2 cellular contexts compared by ENCODE assay signal in genomic region chrX:143873343-143873742, GRCh38.
TF ChIP-seq lines count a peak whose summit lies in the region.

No MANE protein-coding gene starts in this region.

TF ChIP-seq in HepG2, 621 proteins besides CTCF, POLR2A, EP300 and RAD21:
- no peak for TF ChIP-seq ZNF460 (CRISPR knock-in tag; IDR thresholded peaks at IDR 0.05; ENCODE audit: borderline replicate concordance)
- TF ChIP-seq ZNF496 (CRISPR knock-in tag; IDR thresholded peaks at IDR 0.05; ENCODE audit: insufficient replicate concordance), result no peak
- TF ChIP-seq SAP130 (CRISPR knock-in tag; IDR thresholded peaks at IDR 0.05; ENCODE audit: low read depth), result no peak
- no peak for TF ChIP-seq ZNF337 (CRISPR knock-in tag; IDR thresholded peaks at IDR 0.05; ENCODE audit: borderline replicate concordance, low read depth)
- no peak for TF ChIP-seq YY1 (IDR thresholded peaks at IDR 0.05; ENCODE audit: insufficient read depth, insufficient replicate concordance, low read depth, low read length)
- TF ChIP-seq KLF12 (CRISPR knock-in tag; IDR thresholded peaks at IDR 0.05; ENCODE audit: borderline replicate concordance), result no peak
- no peak for TF ChIP-seq KLF13 (CRISPR knock-in tag; IDR thresholded peaks at IDR 0.05)
- TF ChIP-seq SRF (IDR thresholded peaks at IDR 0.05; ENCODE audit: low read depth, low read length), result no peak
- TF ChIP-seq ZNF234 (CRISPR knock-in tag; conservative IDR thresholded peaks at IDR 0.05), result no peak

TF ChIP-seq in WTC11, 78 proteins besides CTCF, POLR2A, EP300 and RAD21:
- no peak for TF ChIP-seq USF1 (CRISPR knock-in tag; IDR thresholded peaks at IDR 0.05)
- TF ChIP-seq ZNF232 (CRISPR knock-in tag; IDR thresholded peaks at IDR 0.05), result no peak
- TF ChIP-seq EMX1 (CRISPR knock-in tag; IDR thresholded peaks at IDR 0.05), result no peak
- TF ChIP-seq ZNF416 (CRISPR knock-in tag; IDR thresholded peaks at IDR 0.05), result no peak
- TF ChIP-seq FOXP1 (CRISPR knock-in tag; IDR thresholded peaks at IDR 0.05; ENCODE audit: borderline replicate concordance), result no peak
- TF ChIP-seq, protein P1, sequence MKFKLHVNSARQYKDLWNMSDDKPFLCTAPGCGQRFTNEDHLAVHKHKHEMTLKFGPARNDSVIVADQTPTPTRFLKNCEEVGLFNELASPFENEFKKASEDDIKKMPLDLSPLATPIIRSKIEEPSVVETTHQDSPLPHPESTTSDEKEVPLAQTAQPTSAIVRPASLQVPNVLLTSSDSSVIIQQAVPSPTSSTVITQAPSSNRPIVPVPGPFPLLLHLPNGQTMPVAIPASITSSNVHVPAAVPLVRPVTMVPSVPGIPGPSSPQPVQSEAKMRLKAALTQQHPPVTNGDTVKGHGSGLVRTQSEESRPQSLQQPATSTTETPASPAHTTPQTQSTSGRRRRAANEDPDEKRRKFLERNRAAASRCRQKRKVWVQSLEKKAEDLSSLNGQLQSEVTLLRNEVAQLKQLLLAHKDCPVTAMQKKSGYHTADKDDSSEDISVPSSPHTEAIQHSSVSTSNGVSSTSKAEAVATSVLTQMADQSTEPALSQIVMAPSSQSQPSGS (CRISPR knock-in tag; IDR thresholded peaks at IDR 0.05; ENCODE audit: borderline replicate concordance, low read depth), result no peak
- TF ChIP-seq ZBTB21 (CRISPR knock-in tag; IDR thresholded peaks at IDR 0.05; ENCODE audit: borderline replicate concordance), result no peak
- TF ChIP-seq ZNF423 (CRISPR knock-in tag; IDR thresholded peaks at IDR 0.05), result no peak
- TF ChIP-seq MXD4 (CRISPR knock-in tag; IDR thresholded peaks at IDR 0.05; ENCODE audit: borderline replicate concordance), result no peak
- no peak for TF ChIP-seq USF2 (CRISPR knock-in tag; IDR thresholded peaks at IDR 0.05)
